ENCODE assay signal across 9 cellular contexts in genomic region chr12:56766535-56766934, GRCh38. TPM values are rescaled to one million over a fixed set of nuclear protein-coding genes. Genes with fewer than 3 reads are reported as not detected.
DNase-seq lines count a peak whose midpoint lies in the region; ATAC-seq and TF ChIP-seq lines count a peak whose summit lies in the region.
"Had no signal": no experiment of that assay in that cellular context is flagged by ENCODE, and none has a peak within 500 bp of the region (broad histone marks: within the 10 kb centered on the region; RNA-seq: fewer than 3 reads in every experiment).

No MANE protein-coding gene starts in this region.

- H3K27ac ChIP-seq in right lobe of liver (peak overlapping the region; percentile 41 to 85 (median 81)), osteoblast (ENCODE audit: low read depth, low read length) (no peak overlapping the region), esophagus muscularis mucosa (replicated peaks in 1 of 4) (no peak overlapping the region)

- H3K4me2 ChIP-seq in osteoblast (ENCODE audit: insufficient read depth, low read length): no peak overlapping the region

- H3K27me3 ChIP-seq in right lobe of liver: no peaks in the 10 kb centered on the region
- H3K27me3 ChIP-seq in osteoblast (ENCODE audit: insufficient read depth, low read length): no peaks in the 10 kb centered on the region
- no peaks in the 10 kb centered on the region for H3K27me3 ChIP-seq in esophagus muscularis mucosa

- H3K79me2 ChIP-seq in osteoblast (ENCODE audit: insufficient read depth, low read length): no peaks in the 10 kb centered on the region

- no peak overlapping the region for H3K4me3 Mint-ChIP-seq in stimulated activated effector memory CD8-positive, alpha-beta T cell treated with anti-CD3 and anti-CD28 coated beads, Interleukin-12 subunit alpha, Interleukin-12 subunit beta, amount 100 ng/mL, for 72 hours

- peaks cover 5% of the 10 kb centered on the region for H3K4me1 Mint-ChIP-seq in stimulated activated effector memory CD8-positive, alpha-beta T cell treated with anti-CD3 and anti-CD28 coated beads, Interleukin-12 subunit alpha, Interleukin-12 subunit beta, amount 100 ng/mL, for 72 hours

- H3K9me3 ChIP-seq in right lobe of liver: no peaks in the 10 kb centered on the region
- no peaks in the 10 kb centered on the region for H3K9me3 ChIP-seq in osteoblast (ENCODE audit: low read depth, low read length)
- H3K9me3 ChIP-seq in esophagus muscularis mucosa: no peaks in the 10 kb centered on the region

- no peak for TF ChIP-seq POLR2A in right lobe of liver (IDR thresholded peaks at IDR 0.05)
- TF ChIP-seq POLR2A in esophagus muscularis mucosa (IDR thresholded peaks at IDR 0.05; ENCODE audit: low read depth): no peak

- intact Hi-C loops in right lobe of liver (cut with DNase I) (loop anchor here in 1 of 2 donors (10.0 kb wide), 1 partner anchor 218 kb away; no protein-coding TSS in a partner anchor), esophagus muscularis mucosa (cut with DNase I) (no loop called here)

- ATAC-seq in GM18519 (IDR thresholded peaks at IDR 0.05; ENCODE audit: low FRiP score, unreplicated experiment) (peak; percentile 97), GM21723 (IDR thresholded peaks at IDR 0.05; ENCODE audit: unreplicated experiment) (peak; percentile 99), HG03469 (IDR thresholded peaks at IDR 0.05; ENCODE audit: unreplicated experiment) (peak; percentile 89), right lobe of liver (peak; percentile 30 to 57 (median 41))
- ATAC-seq in stimulated activated effector memory CD8-positive, alpha-beta T cell treated with anti-CD3 and anti-CD28 coated beads, Interleukin-12 subunit alpha, Interleukin-12 subunit beta, amount 100 ng/mL, for 72 hours: no peak

- H3K4me1 ChIP-seq in right lobe of liver (peaks cover 0 to 45% (median 18%) of the 10 kb centered on the region in 4 donors), osteoblast (ENCODE audit: insufficient read depth, low read length) (peaks cover 6% of the 10 kb centered on the region), esophagus muscularis mucosa (no peaks in the 10 kb centered on the region)

- no peaks in the 10 kb centered on the region for H3K36me3 Mint-ChIP-seq in stimulated activated effector memory CD8-positive, alpha-beta T cell treated with anti-CD3 and anti-CD28 coated beads, Interleukin-12 subunit alpha, Interleukin-12 subunit beta, amount 100 ng/mL, for 72 hours

- H3K9me3 Mint-ChIP-seq in stimulated activated effector memory CD8-positive, alpha-beta T cell treated with anti-CD3 and anti-CD28 coated beads, Interleukin-12 subunit alpha, Interleukin-12 subunit beta, amount 100 ng/mL, for 72 hours: no peaks in the 10 kb centered on the region

- no peak overlapping the region for H2AFZ ChIP-seq in osteoblast (ENCODE audit: low read length)

- no peak for TF ChIP-seq EP300 in esophagus muscularis mucosa (IDR thresholded peaks at IDR 0.05)

- H4K20me1 ChIP-seq in osteoblast (ENCODE audit: insufficient read depth, low read length): no peaks in the 10 kb centered on the region

- 20% methylated on average over 6 of the region's 6 CpGs for WGBS in right lobe of liver (ENCODE audit: insufficient coverage, low coverage, low lambda C conversion rate, missing lambda C conversion rate)
- WGBS in esophagus muscularis mucosa: 84% methylated on average over 6 of the region's 6 CpGs

- H3K36me3 ChIP-seq in right lobe of liver (peaks cover 0 to 8% (median 2%) of the 10 kb centered on the region in 4 donors), osteoblast (ENCODE audit: insufficient read depth, low read length) (no peaks in the 10 kb centered on the region), esophagus muscularis mucosa (no peaks in the 10 kb centered on the region)

- H3K27ac Mint-ChIP-seq in stimulated activated effector memory CD8-positive, alpha-beta T cell treated with anti-CD3 and anti-CD28 coated beads, Interleukin-12 subunit alpha, Interleukin-12 subunit beta, amount 100 ng/mL, for 72 hours: no peak overlapping the region

- no peak for TF ChIP-seq CTCF in right lobe of liver (IDR thresholded peaks at IDR 0.05)
- TF ChIP-seq CTCF in osteoblast (IDR thresholded peaks at IDR 0.05; ENCODE audit: extremely low read depth, low read depth, low read length): no peak
- no peak for TF ChIP-seq CTCF in esophagus muscularis mucosa (IDR thresholded peaks at IDR 0.05)

- peak overlapping the region in 2 of 3 donors; percentile 62 to 72 for H3K4me3 ChIP-seq in right lobe of liver
- H3K4me3 ChIP-seq in osteoblast (ENCODE audit: insufficient read depth, low read length): no peak overlapping the region
- no peak overlapping the region for H3K4me3 ChIP-seq in esophagus muscularis mucosa

- no peak for DNase-seq in right lobe of liver
- DNase-seq in osteoblast (ENCODE audit: insufficient read length, low spot score, missing footprints): no peak
- no peak for DNase-seq in NCI-H1417 (lab: John Stamatoyannopoulos, UW)
- no peak for DNase-seq in esophagus muscularis mucosa (ENCODE audit: extremely low spot score)
- no peak for DNase-seq in stimulated activated effector memory CD8-positive, alpha-beta T cell treated with anti-CD3 and anti-CD28 coated beads, Interleukin-12 subunit alpha, Interleukin-12 subunit beta, amount 100 ng/mL, for 72 hours (ENCODE audit: low spot score in 2 of 2)
- DNase-seq: NCI-H345 had no signal

RNA-seq across cellular contexts. Expression of gene HSD17B6, which starts 3.4 kb away (rescaled TPM):
- total RNA-seq in right lobe of liver: 1,000 to 10,000 TPM in 1 of 6 experiments, 100 to 1,000 TPM in 5; 243 to 1,112 (median 514) TPM
- total RNA-seq in osteoblast: 0.88 and 4.7 TPM in 2 replicates
- 1 to 10 TPM in 2 of 4 donors, under 1 TPM in 2; 0.58 to 1.8 (median 1.00) TPM for total RNA-seq in esophagus muscularis mucosa

RNA-seq across cellular contexts. Expression of gene PRIM1, which starts 14.4 kb away (rescaled TPM):
- total RNA-seq in right lobe of liver (1 to 10 TPM; 1.3 to 8.5 (median 4.5) TPM), osteoblast (5.0 and 5.8 TPM in 2 replicates), esophagus muscularis mucosa (1 to 10 TPM; 2.2 to 4.2 (median 3.2) TPM)

RNA-seq across cellular contexts. Expression of gene NACA, which starts 41.4 kb away (rescaled TPM):
- total RNA-seq in right lobe of liver (100 to 1,000 TPM; 218 to 501 (median 330) TPM), osteoblast (808 and 845 TPM in 2 replicates), esophagus muscularis mucosa (1,000 to 10,000 TPM in 3 of 4 donors, 100 to 1,000 TPM in 1; 913 to 1,477 (median 1,221) TPM)

Comparison
In these comparisons a context has a peak if more than half of its experiments do, and no peak if none do; other contexts are left out.
1. H3K27ac ChIP-seq: peak in right lobe of liver (3 of 3); none in osteoblast (single experiment) and esophagus muscularis mucosa (0 of 4).
2. H3K4me3 ChIP-seq: peak in right lobe of liver (2 of 3); none in osteoblast (single experiment) and esophagus muscularis mucosa (0 of 4).
3. RNA of gene HSD17B6, which starts 3.4 kb away (total RNA-seq): 243 to 1,112 TPM in right lobe of liver; 0.88 to 4.7 TPM in osteoblast and 0.58 to 1.8 TPM in esophagus muscularis mucosa; every median in the first group is over 10 times any median in the second.